Comparison of ENCODE assay signal across 8 cellular contexts in the genomic region with DNA sequence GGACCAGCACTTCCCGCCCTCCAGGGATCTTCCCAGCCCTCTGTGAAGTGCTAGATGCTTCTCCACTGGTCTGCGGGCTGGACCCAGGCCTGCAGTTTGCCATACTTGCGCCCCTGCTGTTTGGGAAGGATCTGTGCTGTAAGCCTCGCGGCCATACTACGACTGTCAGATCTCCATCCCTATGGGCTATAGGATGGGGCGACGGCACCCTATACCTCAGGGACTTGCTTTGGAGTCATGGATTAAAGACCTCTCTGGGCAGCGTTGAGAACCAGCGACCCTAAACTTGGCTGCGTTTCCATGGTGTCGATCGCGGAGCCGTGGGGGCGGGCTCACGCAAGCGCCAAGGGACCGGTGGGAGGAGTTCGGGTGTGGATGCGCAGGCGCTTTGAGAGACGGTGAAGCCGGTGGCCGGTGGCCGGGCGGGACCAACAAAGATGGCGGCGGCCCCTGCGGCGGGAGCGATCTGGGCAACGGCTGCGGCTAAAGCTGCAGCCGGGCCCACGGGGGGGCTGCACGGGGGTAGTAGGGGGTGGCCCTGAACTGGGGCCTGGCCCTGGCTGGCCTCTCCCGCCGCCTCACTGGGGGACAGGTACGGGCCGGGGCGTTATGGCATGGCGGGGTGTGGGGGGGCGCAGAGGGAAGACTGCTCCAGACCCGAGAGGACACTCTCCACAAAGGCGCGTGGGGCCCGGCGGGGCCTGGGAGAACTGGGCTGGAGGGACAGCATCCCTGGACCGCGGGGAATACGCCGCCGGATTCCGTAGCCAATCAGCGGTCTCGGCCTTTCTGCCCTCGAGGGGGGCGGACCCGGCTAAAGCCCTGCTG. TPM values are rescaled to one million over a fixed set of nuclear protein-coding genes. Genes with fewer than 3 reads are reported as not detected.
DNase-seq lines count a peak whose midpoint lies in the region; ATAC-seq and TF ChIP-seq lines count a peak whose summit lies in the region.

A gene with protein sequence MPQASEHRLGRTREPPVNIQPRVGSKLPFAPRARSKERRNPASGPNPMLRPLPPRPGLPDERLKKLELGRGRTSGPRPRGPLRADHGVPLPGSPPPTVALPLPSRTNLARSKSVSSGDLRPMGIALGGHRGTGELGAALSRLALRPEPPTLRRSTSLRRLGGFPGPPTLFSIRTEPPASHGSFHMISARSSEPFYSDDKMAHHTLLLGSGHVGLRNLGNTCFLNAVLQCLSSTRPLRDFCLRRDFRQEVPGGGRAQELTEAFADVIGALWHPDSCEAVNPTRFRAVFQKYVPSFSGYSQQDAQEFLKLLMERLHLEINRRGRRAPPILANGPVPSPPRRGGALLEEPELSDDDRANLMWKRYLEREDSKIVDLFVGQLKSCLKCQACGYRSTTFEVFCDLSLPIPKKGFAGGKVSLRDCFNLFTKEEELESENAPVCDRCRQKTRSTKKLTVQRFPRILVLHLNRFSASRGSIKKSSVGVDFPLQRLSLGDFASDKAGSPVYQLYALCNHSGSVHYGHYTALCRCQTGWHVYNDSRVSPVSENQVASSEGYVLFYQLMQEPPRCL (plus strand): TSS at position 414 of the 828 bp plus-strand sequence. CDS start 1,141 bp downstream, outside the sequence.

- POLR2A ChIA-PET in activated B cell treated with CpG ODN at 0.5 μM for 24 hours (lab: Charles Lee) = interaction anchor here (0.6 to 3.2 kb wide), 5 partner anchors 8 to 169 kb away, joined by 3 to 13 read pairs (median 4); a partner anchor contains a TSS

- peaks cover 61% of the 10 kb centered on the region for H3K36me3 Mint-ChIP-seq in activated B cell treated with CpG ODN at 0.5 μM for 24 hours (ENCODE audit: low read depth)

- peaks cover 48% of the 10 kb centered on the region for H3K4me1 Mint-ChIP-seq in activated B cell treated with CpG ODN at 0.5 μM for 24 hours

- H3K4me3 ChIP-seq in cardiac fibroblast (replicated peaks in 1 of 2; ENCODE audit: low read depth in 2 of 2, low read length in 2 of 2) = peak within 1 kb of the TSS; percentile 91 to 97

- CTCF ChIA-PET in activated B cell treated with CpG ODN at 0.5 μM for 24 hours (lab: Charles Lee) = no interaction called here

- H3K4me3 Mint-ChIP-seq in activated B cell treated with CpG ODN at 0.5 μM for 24 hours = peak within 1 kb of the TSS; percentile 93

- DNase-seq in AG08396 (ENCODE audit: low spot score) = peak; percentile 98
- peak; percentile 78 for DNase-seq in NCI-H345 treated with DMSO at 0.1 percent for 48 hours (lab: John Stamatoyannopoulos, UW; ENCODE audit: unreplicated experiment)
- peak; percentile 93 for DNase-seq in activated B cell treated with CpG ODN at 0.5 μM for 24 hours
- peak; percentile 91 to 92 for DNase-seq in cardiac fibroblast (ENCODE audit: low read depth in 2 of 2)
- peak; percentile 95 for DNase-seq in inferior parietal cortex (ENCODE audit: extremely low spot score)
- DNase-seq in stimulated activated CD4-positive, alpha-beta T cell treated with anti-CD3 and anti-CD28 coated beads, Interleukin-12 subunit alpha, Interleukin-12 subunit beta, amount 100 ng/mL, for 24 hours (ENCODE audit: low read depth in 2 of 2) = peak; percentile 84 to 88

- TF ChIP-seq CTCF in activated B cell treated with CpG ODN at 0.5 μM for 24 hours (IDR thresholded peaks at IDR 0.05) (no peak), cardiac fibroblast (IDR thresholded peaks at IDR 0.05; ENCODE audit: low read depth, low read length) (peak; percentile 67)

- ATAC-seq in GM19023 (IDR thresholded peaks at IDR 0.05; ENCODE audit: unreplicated experiment) (peak; percentile 86), HG03280 (IDR thresholded peaks at IDR 0.05; ENCODE audit: unreplicated experiment) (peak; percentile 85), activated B cell treated with CpG ODN at 0.5 μM for 24 hours (ENCODE audit: low read depth) (peak; percentile 95)

- H3K9me3 Mint-ChIP-seq in activated B cell treated with CpG ODN at 0.5 μM for 24 hours = no peaks in the 10 kb centered on the region

- intact Hi-C loops in activated B cell treated with CpG ODN at 0.5 μM for 24 hours (cut with micrococcal nuclease) = loop anchor here (1.0 to 2.0 kb wide), 4 partner anchors 33 to 114 kb away; a partner anchor contains a TSS

- H3K27me3 Mint-ChIP-seq in activated B cell treated with CpG ODN at 0.5 μM for 24 hours = no peaks in the 10 kb centered on the region

- H3K27ac Mint-ChIP-seq in activated B cell treated with CpG ODN at 0.5 μM for 24 hours = peak within 1 kb of the TSS; percentile 91

RNA-seq across cellular contexts. Expression of the gene that starts here (rescaled TPM):
- 31.9 and 38.1 TPM in 2 replicates for total RNA-seq in activated B cell treated with CpG ODN at 0.5 μM for 24 hours

Comparison
In these comparisons a context has a peak if more than half of its experiments do, and no peak if none do; other contexts are left out.
1. Peak in every context shown above with its lines: DNase-seq, ATAC-seq and H3K4me3 ChIP-seq.